7 cellular contexts compared by ENCODE assay signal in genomic region chr14:67618617-67619063, GRCh38. TPM values are rescaled to one million over a fixed set of nuclear protein-coding genes. Genes with fewer than 3 reads are reported as not detected.
DNase-seq lines count a peak whose midpoint lies in the region; ATAC-seq lines count a peak whose summit lies in the region.

No MANE protein-coding gene starts in this region.

- peaks cover 16% of the 10 kb centered on the region for H3K27me3 Mint-ChIP-seq in activated naive CD8-positive, alpha-beta T cell treated with anti-CD3 and anti-CD28 coated beads for 36 hours

- H3K27ac Mint-ChIP-seq in activated naive CD8-positive, alpha-beta T cell treated with anti-CD3 and anti-CD28 coated beads for 36 hours, result peak overlapping the region; percentile 32

- H3K4me1 Mint-ChIP-seq in activated naive CD8-positive, alpha-beta T cell treated with anti-CD3 and anti-CD28 coated beads for 36 hours, result peaks cover 37% of the 10 kb centered on the region

- DNase-seq in EL (peak; percentile 75), HPDE6-E6E7 (ENCODE audit: extremely low spot score) (peak; percentile 54), NOMO-1 (lab: John Stamatoyannopoulos, UW; ENCODE audit: unreplicated experiment in 2 of 2) (peak; percentile 48 to 71), Right ventricle myocardium superior (no peak), renal cortical epithelial cell (ENCODE audit: low read depth) (peak; percentile 89)
- DNase-seq in activated naive CD8-positive, alpha-beta T cell treated with anti-CD3 and anti-CD28 coated beads for 36 hours, result peak; percentile 10

- no peaks in the 10 kb centered on the region for H3K36me3 Mint-ChIP-seq in activated naive CD8-positive, alpha-beta T cell treated with anti-CD3 and anti-CD28 coated beads for 36 hours

- H3K9me3 Mint-ChIP-seq in activated naive CD8-positive, alpha-beta T cell treated with anti-CD3 and anti-CD28 coated beads for 36 hours, result no peaks in the 10 kb centered on the region

- intact Hi-C loops in Right ventricle myocardium superior (cut with DNase I), result loop anchor here (5.0 kb wide), 1 partner anchor 49 kb away; no protein-coding TSS in a partner anchor

- peak; percentile 77 for ATAC-seq in Right ventricle myocardium superior (ENCODE audit: poor library complexity)
- no peak for ATAC-seq in HG02763 (IDR thresholded peaks at IDR 0.05; ENCODE audit: unreplicated experiment)

- peak overlapping the region; percentile 53 for H3K4me3 Mint-ChIP-seq in activated naive CD8-positive, alpha-beta T cell treated with anti-CD3 and anti-CD28 coated beads for 36 hours

RNA-seq across cellular contexts. Expression of gene ARG2, which starts 1.1 kb away (rescaled TPM):
- total RNA-seq in activated naive CD8-positive, alpha-beta T cell treated with anti-CD3 and anti-CD28 coated beads for 36 hours, result 10 to 100 TPM in 1 of 2 experiments, 1 to 10 TPM in 1; 8.7 to 10.2 TPM
- total RNA-seq in Right ventricle myocardium superior, result 0.75 TPM
- 4.5 and 17.4 TPM in 2 replicates for total RNA-seq in renal cortical epithelial cell

RNA-seq across cellular contexts. Expression of gene PIGH, which starts 18.6 kb away (rescaled TPM):
- total RNA-seq in activated naive CD8-positive, alpha-beta T cell treated with anti-CD3 and anti-CD28 coated beads for 36 hours, result 10 to 100 TPM; 17.5 to 18.2 TPM
- 12.0 TPM for total RNA-seq in Right ventricle myocardium superior
- total RNA-seq in renal cortical epithelial cell, result 10.9 and 14.0 TPM in 2 replicates

RNA-seq across cellular contexts. Expression of gene VTI1B, which starts 55.8 kb away (rescaled TPM):
- 10 to 100 TPM; 70.7 to 72.5 TPM for total RNA-seq in activated naive CD8-positive, alpha-beta T cell treated with anti-CD3 and anti-CD28 coated beads for 36 hours
- 113 TPM for total RNA-seq in Right ventricle myocardium superior
- 70.0 and 98.3 TPM in 2 replicates for total RNA-seq in renal cortical epithelial cell
